ENCODE assay signal across 25 cellular contexts in genomic region chr20:34732523-34732922, GRCh38.
"Had no signal": no experiment of that assay in that cellular context is flagged by ENCODE, and none has a peak within 500 bp of the region (broad histone marks: within the 10 kb centered on the region; RNA-seq: fewer than 3 reads in every experiment).

No MANE protein-coding gene starts in this region.

- H3K4me3 Mint-ChIP-seq: naive thymus-derived CD8-positive, alpha-beta T cell; nephron; neural crest cell; stimulated activated naive B cell treated with anti-CD40 and anti-IgM and Interleukin-4, amounts not matched to agents 10 μg/mL and 1 μg/mL and 100 μg/mL, for 72 hours had no signal

- H3K4me1 ChIP-seq: lower lobe of right lung, parathyroid adenoma, suprapubic skin, upper lobe of right lung had no signal

- H3K27ac ChIP-seq: hepatocyte, lower lobe of right lung, parathyroid adenoma, skin epidermis, suprapubic skin, thoracic aorta, upper lobe of right lung had no signal

- H3K9me3 Mint-ChIP-seq: naive thymus-derived CD8-positive, alpha-beta T cell; nephron; neural crest cell; stimulated activated naive B cell treated with anti-CD40 and anti-IgM and Interleukin-4, amounts not matched to agents 10 μg/mL and 1 μg/mL and 100 μg/mL, for 72 hours had no signal

- DNase-seq: islet precursor cell; lower lobe of right lung; mammary epithelial cell; mesenchymal stem cell; naive thymus-derived CD8-positive, alpha-beta T cell; occipital lobe; psoas muscle; stimulated activated CD4-positive, alpha-beta T cell treated with anti-CD3 and anti-CD28 coated beads, Interleukin-12 subunit alpha, Interleukin-12 subunit beta, amount 100 ng/mL, for 4 hours; stimulated activated CD4-positive, alpha-beta T cell treated with anti-CD3 and anti-CD28 coated beads, Interleukin-15, amount 100 ng/mL, for 24 hours; stimulated activated CD4-positive, alpha-beta T cell treated with anti-CD3 and anti-CD28 coated beads, Interleukin-2, amount 100 ng/mL, for 24 hours; stimulated activated CD4-positive, alpha-beta T cell treated with anti-CD3 and anti-CD28 coated beads, Interleukin-4, amount 100 ng/mL, for 1 hour; stimulated activated naive B cell treated with anti-CD40 and anti-IgM and Interleukin-4, amounts not matched to agents 10 μg/mL and 1 μg/mL and 100 μg/mL, for 72 hours; stimulated activated naive CD8-positive, alpha-beta T cell treated with anti-CD3 and anti-CD28 coated beads, Interleukin-15, Interleukin-2, amounts not matched to agents 100 U/mL and 50 U/mL, for 24 hours; stomach; tibial artery; trophoblast cell; upper lobe of right lung had no signal

- ATAC-seq: lower lobe of right lung; naive thymus-derived CD8-positive, alpha-beta T cell; sciatic nerve; stimulated activated naive B cell treated with anti-CD40 and anti-IgM and Interleukin-4, amounts not matched to agents 10 μg/mL and 1 μg/mL and 100 μg/mL, for 72 hours; stimulated activated naive CD8-positive, alpha-beta T cell treated with anti-CD3 and anti-CD28 coated beads, Interleukin-15, Interleukin-2, amounts not matched to agents 100 U/mL and 50 U/mL, for 24 hours; upper lobe of right lung had no signal

- H3K27me3 ChIP-seq: hepatocyte, stomach, suprapubic skin, tibial artery, upper lobe of right lung had no signal

- H3K9me3 ChIP-seq: lower lobe of right lung, psoas muscle, stomach, suprapubic skin, thoracic aorta, tibial artery, upper lobe of right lung had no signal

- H3K4me3 ChIP-seq: hepatocyte, lower lobe of right lung, psoas muscle, skin epidermis, stomach, suprapubic skin, thoracic aorta, upper lobe of right lung had no signal

- H3K27ac Mint-ChIP-seq: nephron; stimulated activated naive B cell treated with anti-CD40 and anti-IgM and Interleukin-4, amounts not matched to agents 10 μg/mL and 1 μg/mL and 100 μg/mL, for 72 hours had no signal

- H3K27me3 Mint-ChIP-seq: naive thymus-derived CD8-positive, alpha-beta T cell; stimulated activated naive B cell treated with anti-CD40 and anti-IgM and Interleukin-4, amounts not matched to agents 10 μg/mL and 1 μg/mL and 100 μg/mL, for 72 hours had no signal

- H3K4me1 Mint-ChIP-seq: naive thymus-derived CD8-positive, alpha-beta T cell; nephron; neural crest cell; stimulated activated naive B cell treated with anti-CD40 and anti-IgM and Interleukin-4, amounts not matched to agents 10 μg/mL and 1 μg/mL and 100 μg/mL, for 72 hours had no signal
